In genomic region chr2:101967826-101968498, GRCh38 we compare ENCODE assay signal across 14 cellular contexts. TPM values are rescaled to one million over a fixed set of nuclear protein-coding genes. Genes with fewer than 3 reads are reported as not detected.
DNase-seq lines count a peak whose midpoint lies in the region; TF ChIP-seq lines count a peak whose summit lies in the region.
"Had no signal": no experiment of that assay in that cellular context is flagged by ENCODE, and none has a peak within 500 bp of the region (broad histone marks: within the 10 kb centered on the region; RNA-seq: fewer than 3 reads in every experiment).

No MANE protein-coding gene starts in this region.

- H3K4me2 ChIP-seq in fibroblast of lung (ENCODE audit: extremely low read depth, insufficient read depth, low read length) (no peak overlapping the region), smooth muscle cell (no peak overlapping the region)

- no peak overlapping the region for H3K4me3 ChIP-seq in fibroblast of lung (replicated peaks in 1 of 4; ENCODE audit: control extremely low read depth in 1 of 4, insufficient read depth in 1 of 4, low read depth in 3 of 4, low read length in 4 of 4)
- H3K4me3 ChIP-seq in ovary: no peak overlapping the region
- H3K4me3 ChIP-seq in smooth muscle cell: no peak overlapping the region

- TF ChIP-seq POLR2A in ovary (IDR thresholded peaks at IDR 0.05): no peak

- H3F3A ChIP-seq in smooth muscle cell (ENCODE audit: low read depth): no peaks in the 10 kb centered on the region

- H3K4me1 ChIP-seq in fibroblast of lung (ENCODE audit: control insufficient read depth, extremely low read depth, insufficient read depth, low read length) (peaks cover 3% of the 10 kb centered on the region), ovary (ENCODE audit: insufficient read depth) (peaks cover 7% of the 10 kb centered on the region), smooth muscle cell (ENCODE audit: low read depth) (no peaks in the 10 kb centered on the region)

- H2AFZ ChIP-seq in fibroblast of lung (ENCODE audit: low read length): no peak overlapping the region
- H2AFZ ChIP-seq in smooth muscle cell (ENCODE audit: low read depth): no peak overlapping the region

- DNase-seq in DMS153 treated with DMSO at 0.1 percent for 48 hours (lab: John Stamatoyannopoulos, UW; ENCODE audit: unreplicated experiment) (peak; percentile 91), NCI-H1105 (lab: John Stamatoyannopoulos, UW) (peak; percentile 62), fibroblast of lung (ENCODE audit: low read depth in 2 of 2) (peak; percentile 47 to 76), ovary (peak in 3 of 5 donors; percentile 48 to 67 (median 61)), smooth muscle cell (lab: John Stamatoyannopoulos, UW; ENCODE audit: unreplicated experiment) (no peak), NCI-H510A (lab: John Stamatoyannopoulos, UW) (no peak), cerebellum (ENCODE audit: low spot score) (no peak)
- no peak for DNase-seq in activated CD4-positive, alpha-beta T cell treated with anti-CD3 and anti-CD28 coated beads, Interleukin-2, amount 50 U/mL, for 1 hour
- DNase-seq: activated CD4-positive, alpha-beta memory T cell treated with anti-CD3 and anti-CD28 coated beads for 36 hours; central memory CD4-positive, alpha-beta T cell; KBM-7; NCI-H2171; retina had no signal

- 59 to 69% (median 68%) methylated on average over 7 of the region's 7 CpGs for WGBS in ovary, 3 donors
- 95% methylated on average over 7 of the region's 7 CpGs for WGBS in smooth muscle cell (ENCODE audit: low lambda C conversion rate)

- no peak for TF ChIP-seq CTCF in fibroblast of lung (conservative IDR thresholded peaks at IDR 0.05 in 1 of 2, IDR thresholded peaks at IDR 0.05 in 1 of 2; ENCODE audit: low read depth in 1 of 2, low read length in 2 of 2)
- no peak for TF ChIP-seq CTCF in ovary (IDR thresholded peaks at IDR 0.05)
- no peak for TF ChIP-seq CTCF in smooth muscle cell (IDR thresholded peaks at IDR 0.05; ENCODE audit: borderline replicate concordance, insufficient read depth, poor library complexity, severe bottlenecking)

- H3K27me3 ChIP-seq in fibroblast of lung (ENCODE audit: control insufficient read depth, insufficient read depth, low read length): peaks cover 9% of the 10 kb centered on the region
- no peaks in the 10 kb centered on the region for H3K27me3 ChIP-seq in ovary
- H3K27me3 ChIP-seq in smooth muscle cell (ENCODE audit: low read depth): no peaks in the 10 kb centered on the region

- H3K79me2 ChIP-seq in fibroblast of lung (ENCODE audit: control insufficient read depth, insufficient read depth, low read length) (no peaks in the 10 kb centered on the region), smooth muscle cell (ENCODE audit: low read depth) (no peaks in the 10 kb centered on the region)

- H4K20me1 ChIP-seq in fibroblast of lung (ENCODE audit: control insufficient read depth, extremely low read depth, insufficient read depth, low read length) (no peaks in the 10 kb centered on the region), smooth muscle cell (ENCODE audit: low read depth) (no peaks in the 10 kb centered on the region)

- H3K9ac ChIP-seq in fibroblast of lung (ENCODE audit: insufficient read depth, low read length) (no peak overlapping the region), smooth muscle cell (ENCODE audit: low read depth) (no peak overlapping the region)

- H3K9me3 ChIP-seq in fibroblast of lung (ENCODE audit: control insufficient read depth, insufficient read depth, low read depth, low read length): no peaks in the 10 kb centered on the region
- no peaks in the 10 kb centered on the region for H3K9me3 ChIP-seq in ovary
- H3K9me3 ChIP-seq in smooth muscle cell (replicated peaks; ENCODE audit: low read depth): no peaks in the 10 kb centered on the region

- H3K36me3 ChIP-seq in fibroblast of lung (ENCODE audit: control insufficient read depth, insufficient read depth, low read length): no peaks in the 10 kb centered on the region
- no peaks in the 10 kb centered on the region for H3K36me3 ChIP-seq in ovary
- H3K36me3 ChIP-seq in smooth muscle cell (ENCODE audit: low read depth): no peaks in the 10 kb centered on the region

- intact Hi-C loops in ovary (cut with DNase I): no loop called here

- H3K27ac ChIP-seq in fibroblast of lung (ENCODE audit: insufficient read depth, low read length) (no peak overlapping the region), ovary (peak overlapping the region in 1 of 2 donors; percentile 49), smooth muscle cell (ENCODE audit: low read depth) (no peak overlapping the region)
- H3K27ac ChIP-seq: epithelial cell of prostate had no signal

- no peak for TF ChIP-seq EP300 in ovary (IDR thresholded peaks at IDR 0.05)

RNA-seq across cellular contexts. Expression of gene IL1R2, which starts 23.8 kb away (rescaled TPM):
- total RNA-seq in fibroblast of lung (0.17 and 1.0 TPM in 2 replicates), ovary (1 to 10 TPM in 4 of 7 donors, under 1 TPM in 3; 0.15 to 8.7 (median 3.2) TPM), smooth muscle cell (0.90 and 4.2 TPM in 2 replicates), cerebellum (not detected)
- polyA plus RNA-seq in fibroblast of lung (0.20 and 0.51 TPM in 2 replicates), ovary (1 to 10 TPM; 1.1 TPM), smooth muscle cell (0.42 and 0.78 TPM in 2 replicates)
- polyA plus RNA-seq in fibroblast of lung (2012): 0.23 and 0.27 TPM in 2 replicates
- polyA minus RNA-seq in fibroblast of lung (ENCODE audit: low replicate concordance): not detected in 2 replicates

Comparison
In these comparisons a context has a peak if more than half of its experiments do, and no peak if none do; other contexts are left out.
1. DNase-seq: peak in DMS153 treated with DMSO at 0.1 percent for 48 hours (single experiment), NCI-H1105 (single experiment), fibroblast of lung (2 of 2) and ovary (3 of 5); none in smooth muscle cell (single experiment), activated CD4-positive, alpha-beta T cell treated with anti-CD3 and anti-CD28 coated beads, Interleukin-2, amount 50 U/mL, for 1 hour (single experiment), NCI-H510A (single experiment) and cerebellum (single experiment).